28 cellular contexts compared by ENCODE assay signal in genomic region chr2:75353131-75353530, GRCh38.
"Had no signal": no experiment of that assay in that cellular context is flagged by ENCODE, and none has a peak within 500 bp of the region (broad histone marks: within the 10 kb centered on the region; RNA-seq: fewer than 3 reads in every experiment).

No MANE protein-coding gene starts in this region.

- H3K27ac ChIP-seq: neural progenitor cell, ovary, parathyroid adenoma, psoas muscle, right lobe of liver, sigmoid colon, stomach, thoracic aorta, thyroid gland, tibial nerve, upper lobe of left lung, uterus had no signal

- H3K4me1 Mint-ChIP-seq: natural killer cell; stimulated activated effector memory CD8-positive, alpha-beta T cell treated with anti-CD3 and anti-CD28 coated beads, Interleukin-12 subunit alpha, Interleukin-12 subunit beta, amount 100 ng/mL, for 72 hours; stimulated activated naive B cell treated with anti-CD40 and anti-IgM and Interleukin-4, amounts not matched to agents 10 μg/mL and 1 μg/mL and 100 μg/mL, for 72 hours had no signal

- FAIRE-seq: small intestine had no signal

- H3K4me3 ChIP-seq: neural progenitor cell, ovary, psoas muscle, right lobe of liver, sigmoid colon, stomach, thoracic aorta, thyroid gland, tibial nerve, upper lobe of left lung, uterus had no signal

- DNase-seq: natural killer cell; occipital lobe; ovary; posterior cingulate gyrus; psoas muscle; right cardiac atrium; right lobe of liver; sigmoid colon; small intestine; stimulated activated CD4-positive, alpha-beta T cell treated with anti-CD3 and anti-CD28 coated beads, Interleukin-15, amount 100 ng/mL, for 24 hours; stimulated activated CD4-positive, alpha-beta T cell treated with anti-CD3 and anti-CD28 coated beads, Interleukin-2, amount 100 ng/mL, for 24 hours; stimulated activated CD4-positive, alpha-beta T cell treated with anti-CD3 and anti-CD28 coated beads, Interleukin-2, amount 100 ng/mL, for 48 hours; stimulated activated CD4-positive, alpha-beta T cell treated with anti-CD3 and anti-CD28 coated beads, Interleukin-4, amount 100 ng/mL, for 24 hours; stimulated activated naive B cell treated with anti-CD40 and anti-IgM and Interleukin-4, amounts not matched to agents 10 μg/mL and 1 μg/mL and 100 μg/mL, for 72 hours; stimulated activated naive CD4-positive, alpha-beta T cell treated with Interleukin-2 at 50 U/mL for 16 hours; stomach; thyroid gland; trophoblast cell; upper lobe of left lung; uterus had no signal

- H3K9ac ChIP-seq: neural progenitor cell, parathyroid adenoma had no signal

- ATAC-seq: natural killer cell; psoas muscle; right cardiac atrium; right lobe of liver; stimulated activated effector memory CD8-positive, alpha-beta T cell treated with anti-CD3 and anti-CD28 coated beads, Interleukin-12 subunit alpha, Interleukin-12 subunit beta, amount 100 ng/mL, for 72 hours; stimulated activated naive B cell treated with anti-CD40 and anti-IgM and Interleukin-4, amounts not matched to agents 10 μg/mL and 1 μg/mL and 100 μg/mL, for 72 hours had no signal

- H3K9me3 ChIP-seq: ovary, psoas muscle, right lobe of liver, sigmoid colon, stomach, thoracic aorta, thyroid gland, tibial nerve, upper lobe of left lung, uterus had no signal

- H3K27me3 ChIP-seq: neural progenitor cell, ovary, right lobe of liver, sigmoid colon, stomach, thyroid gland, tibial nerve, upper lobe of left lung, uterus had no signal

- H3K36me3 ChIP-seq: neural progenitor cell, ovary, right lobe of liver, sigmoid colon, stomach, thoracic aorta, thyroid gland, tibial nerve, upper lobe of left lung, uterus had no signal

- H2AFZ ChIP-seq: neural progenitor cell, parathyroid adenoma had no signal

- H3K4me3 Mint-ChIP-seq: natural killer cell; nephron; neural progenitor cell; stimulated activated effector memory CD8-positive, alpha-beta T cell treated with anti-CD3 and anti-CD28 coated beads, Interleukin-12 subunit alpha, Interleukin-12 subunit beta, amount 100 ng/mL, for 72 hours; stimulated activated naive B cell treated with anti-CD40 and anti-IgM and Interleukin-4, amounts not matched to agents 10 μg/mL and 1 μg/mL and 100 μg/mL, for 72 hours; stimulated activated naive CD8-positive, alpha-beta T cell treated with anti-CD3 and anti-CD28 coated beads, Interleukin-15, Interleukin-2, amounts not matched to agents 100 ng/mL and 50 ng/mL, for 24 hours had no signal

- H3K79me2 ChIP-seq: parathyroid adenoma had no signal

- H3K36me3 Mint-ChIP-seq: natural killer cell; neural progenitor cell; stimulated activated effector memory CD8-positive, alpha-beta T cell treated with anti-CD3 and anti-CD28 coated beads, Interleukin-12 subunit alpha, Interleukin-12 subunit beta, amount 100 ng/mL, for 72 hours had no signal

- H3K27me3 Mint-ChIP-seq: progenitor cell of endocrine pancreas; stimulated activated naive CD8-positive, alpha-beta T cell treated with anti-CD3 and anti-CD28 coated beads, Interleukin-15, Interleukin-2, amounts not matched to agents 100 ng/mL and 50 ng/mL, for 24 hours had no signal

- H3K4me2 ChIP-seq: neural progenitor cell had no signal

- H3K4me1 ChIP-seq: parathyroid adenoma, psoas muscle, right lobe of liver, sigmoid colon, stomach, thyroid gland, tibial nerve, upper lobe of left lung, uterus had no signal
